In the genomic region with DNA sequence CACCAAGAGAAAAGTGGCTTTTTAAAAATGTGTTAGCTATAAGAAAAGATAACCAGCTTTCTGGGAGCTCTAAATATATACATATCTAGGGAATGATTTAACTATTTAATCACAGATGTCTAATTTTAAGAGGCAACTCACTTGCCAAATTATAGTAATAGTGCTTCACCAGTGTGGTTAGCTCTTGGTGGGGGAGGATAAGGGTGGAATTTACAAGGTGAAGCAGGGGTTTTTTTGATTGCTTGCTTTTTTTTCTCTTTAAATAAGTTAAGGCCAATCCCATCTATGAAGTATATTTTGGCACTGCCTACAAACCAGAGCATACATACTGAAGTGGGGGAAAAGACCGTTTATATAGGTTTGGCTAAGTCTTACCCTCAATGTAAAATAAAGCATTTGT, we compare ENCODE assay signal across 16 cellular contexts.
DNase-seq lines count a peak whose midpoint lies in the region; ATAC-seq and TF ChIP-seq lines count a peak whose summit lies in the region.
"Had no signal": no experiment of that assay in that cellular context is flagged by ENCODE, and none has a peak within 500 bp of the region (broad histone marks: within the 10 kb centered on the region; RNA-seq: fewer than 3 reads in every experiment).

No MANE protein-coding gene starts in this region.

- H3K9me2 ChIP-seq in GM23338 (ENCODE audit: insufficient read depth), result no peaks in the 10 kb centered on the region

- H3K36me3 ChIP-seq in ACC112 (ENCODE audit: insufficient read depth, low read length) (peaks cover 72% of the 10 kb centered on the region), GM23338 (ENCODE audit: insufficient read depth) (peaks cover 5% of the 10 kb centered on the region; the same call in 1 of the 2 replicates), adipocyte (ENCODE audit: control insufficient read depth, insufficient read depth, low read length, severe bottlenecking) (peaks cover 56% of the 10 kb centered on the region)
- H3K36me3 ChIP-seq: BE2C had no signal

- H3K4me1 Mint-ChIP-seq in GM23338 (peaks cover 4% of the 10 kb centered on the region; the same call in 2 of the 3 replicates), memory B cell (peaks cover 4% of the 10 kb centered on the region)

- H3K9me3 Mint-ChIP-seq in GM23338, result no peaks in the 10 kb centered on the region; the same call in 2 of the 3 replicates
- H3K9me3 Mint-ChIP-seq in memory B cell, result no peaks in the 10 kb centered on the region
- H3K9me3 Mint-ChIP-seq: activated naive CD4-positive, alpha-beta T cell treated with anti-CD3 and anti-CD28 coated beads, Interleukin-2, amount 10 ng/mL, durations not matched to agents 7 days and 5 days had no signal

- H3K4me1 ChIP-seq in ACC112 (ENCODE audit: control insufficient read depth, insufficient read depth, low read length, unreplicated experiment) (peaks cover 57% of the 10 kb centered on the region), GM23338 (ENCODE audit: insufficient read depth) (peaks cover 9% of the 10 kb centered on the region; the same call in 1 of the 2 replicates), adipocyte (ENCODE audit: control insufficient read depth, insufficient read depth, low read length) (peaks cover 31% of the 10 kb centered on the region)
- H3K4me1 ChIP-seq: BE2C had no signal

- H3K79me2 ChIP-seq in ACC112 (ENCODE audit: control insufficient read depth, insufficient read depth, low read length, unreplicated experiment) (peaks cover 54% of the 10 kb centered on the region), GM23338 (replicated peaks; ENCODE audit: insufficient read depth) (peaks cover 53% of the 10 kb centered on the region)

- no peak overlapping the region for H3K4me3 Mint-ChIP-seq in GM23338
- no peak overlapping the region for H3K4me3 Mint-ChIP-seq in memory B cell
- H3K4me3 Mint-ChIP-seq: activated naive CD4-positive, alpha-beta T cell treated with anti-CD3 and anti-CD28 coated beads, Interleukin-2, amount 10 ng/mL, durations not matched to agents 7 days and 5 days; naive thymus-derived CD4-positive, alpha-beta T cell had no signal

- H3K27me3 ChIP-seq in ACC112 (ENCODE audit: insufficient read depth, low read length), result no peaks in the 10 kb centered on the region
- no peaks in the 10 kb centered on the region for H3K27me3 ChIP-seq in GM23338 (ENCODE audit: insufficient read depth)
- no peaks in the 10 kb centered on the region for H3K27me3 ChIP-seq in adipocyte (replicated peaks; ENCODE audit: control insufficient read depth, insufficient read depth, low read length)
- H3K27me3 ChIP-seq: BE2C, spleen had no signal

- peaks cover 23% of the 10 kb centered on the region for H4K20me1 ChIP-seq in GM23338 (replicated peaks; ENCODE audit: insufficient read depth)

- H2AFZ ChIP-seq in ACC112 (ENCODE audit: low read length, unreplicated experiment) (no peak overlapping the region), GM23338 (no peak overlapping the region)

- no peak overlapping the region for H3K27ac Mint-ChIP-seq in GM23338
- peak overlapping the region; percentile 72 for H3K27ac Mint-ChIP-seq in memory B cell
- H3K27ac Mint-ChIP-seq: activated naive CD4-positive, alpha-beta T cell treated with anti-CD3 and anti-CD28 coated beads, Interleukin-2, amount 10 ng/mL, durations not matched to agents 7 days and 5 days had no signal

- no peak for TF ChIP-seq CTCF in GM23338 (conservative IDR thresholded peaks at IDR 0.05; ENCODE audit: low read depth in 2 of 2)

- H3K36me3 Mint-ChIP-seq in GM23338 (ENCODE audit: low read depth) (peaks cover 66% of the 10 kb centered on the region), memory B cell (peaks cover 12% of the 10 kb centered on the region)

- H3K4me3 ChIP-seq in ACC112 (ENCODE audit: low read depth, low read length), result no peak overlapping the region
- H3K4me3 ChIP-seq in GM23338, result no peak overlapping the region
- H3K4me3 ChIP-seq in adipocyte (ENCODE audit: low read length), result no peak overlapping the region
- H3K4me3 ChIP-seq: spleen had no signal

- H3K27ac ChIP-seq in ACC112 (ENCODE audit: low read depth, low read length) (peak overlapping the region; percentile 80), GM23338 (ENCODE audit: low read depth) (peak overlapping the region; percentile 19; the same call in 1 of the 2 replicates)
- H3K27ac ChIP-seq: KMS-11, spleen had no signal

- no peak for DNase-seq in GM23338 (ENCODE audit: low spot score)
- no peak for DNase-seq in adipocyte (ENCODE audit: low read depth)
- DNase-seq in memory B cell (ENCODE audit: low spot score in 2 of 2), result no peak
- DNase-seq in AG08396 (ENCODE audit: low spot score), result no peak
- no peak for DNase-seq in stimulated activated CD4-positive, alpha-beta T cell treated with anti-CD3 and anti-CD28 coated beads, Interleukin-2, amount 100 ng/mL, for 24 hours
- DNase-seq: activated naive CD4-positive, alpha-beta T cell treated with anti-CD3 and anti-CD28 coated beads, Interleukin-2, amount 10 ng/mL, durations not matched to agents 7 days and 5 days; BE2C; hippocampal formation; naive thymus-derived CD4-positive, alpha-beta T cell; NCI-H1436 treated with DMSO at 0.1 percent for 48 hours; NCI-H446 treated with DMSO at 0.1 percent for 48 hours; spleen had no signal

- no peaks in the 10 kb centered on the region for H3K9me3 ChIP-seq in adipocyte (ENCODE audit: control insufficient read depth, low read length)
- H3K9me3 ChIP-seq: BE2C, spleen had no signal

- H3F3A ChIP-seq in GM23338 (replicated peaks; ENCODE audit: low read depth), result no peaks in the 10 kb centered on the region

- H3K9ac ChIP-seq in adipocyte (ENCODE audit: low read length), result peak overlapping the region; percentile 43
- H3K9ac ChIP-seq: KMS-11 had no signal

- H3K27me3 Mint-ChIP-seq in GM23338 (ENCODE audit: insufficient read depth, low read depth, poor library complexity) (peaks cover 6% of the 10 kb centered on the region), memory B cell (no peaks in the 10 kb centered on the region)
- H3K27me3 Mint-ChIP-seq: activated naive CD4-positive, alpha-beta T cell treated with anti-CD3 and anti-CD28 coated beads, Interleukin-2, amount 10 ng/mL, durations not matched to agents 7 days and 5 days; naive thymus-derived CD4-positive, alpha-beta T cell had no signal

- ATAC-seq in GM23338 (no peak), memory B cell (ENCODE audit: low read depth) (no peak), GM21825 (IDR thresholded peaks at IDR 0.05; ENCODE audit: unreplicated experiment) (no peak)
- ATAC-seq: left lobe of liver; naive thymus-derived CD4-positive, alpha-beta T cell had no signal

- no peak overlapping the region for H3K4me2 ChIP-seq in GM23338
- H3K4me2 ChIP-seq: KMS-11 had no signal

TF ChIP-seq in GM23338, 12 proteins besides CTCF, POLR2A, EP300 and RAD21 (continues in another document):
- TF ChIP-seq ZNF331 (CRISPR knock-in tag; IDR thresholded peaks at IDR 0.05; ENCODE audit: low read depth) (no peak), EZH2phosphoT487 (IDR thresholded peaks at IDR 0.05; ENCODE audit: unreplicated experiment) (no peak), POLR2AphosphoS5 (IDR thresholded peaks at IDR 0.05; ENCODE audit: low read depth) (no peak), STAT1 (IDR thresholded peaks at IDR 0.05; ENCODE audit: unreplicated experiment) (no peak)
